Comparison of ENCODE assay signal across 8 cellular contexts in the genomic region with DNA sequence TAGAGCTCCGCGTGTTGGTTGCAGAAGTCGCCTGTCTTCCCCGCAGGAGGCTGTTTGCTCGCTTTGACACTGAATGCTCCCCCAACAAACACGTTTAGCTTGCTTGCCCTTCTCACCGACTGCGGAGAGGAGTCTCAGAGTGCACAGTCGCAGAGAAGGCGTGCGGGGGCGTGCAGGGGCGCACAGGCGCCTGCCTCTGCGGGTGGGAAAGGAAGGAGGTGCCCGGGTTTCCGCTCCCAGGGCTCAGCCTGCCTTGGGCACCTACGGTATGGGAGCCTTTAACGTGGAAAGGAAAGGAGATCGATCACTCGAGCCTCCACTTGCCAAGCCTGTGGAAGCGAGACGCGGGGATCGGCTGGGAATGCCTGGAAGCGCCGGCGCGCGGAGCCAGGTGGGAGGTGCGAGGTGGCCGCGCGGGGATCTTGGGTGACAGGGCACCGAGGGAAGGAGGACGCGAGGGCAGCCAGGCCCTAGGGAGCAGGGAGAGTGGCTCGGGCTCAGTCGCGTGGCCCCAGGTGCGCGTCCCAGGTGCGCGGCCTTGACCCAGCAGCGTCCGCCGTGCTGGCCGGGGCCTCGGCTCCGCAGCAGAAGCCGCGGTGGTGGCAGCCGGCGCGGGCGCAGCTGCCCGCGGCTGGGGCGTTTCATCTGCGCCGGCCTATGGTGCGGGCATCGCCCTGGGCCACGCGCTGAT. TPM values are rescaled to one million over a fixed set of nuclear protein-coding genes. Genes with fewer than 3 reads are reported as not detected.
DNase-seq lines count a peak whose midpoint lies in the region; ATAC-seq, FAIRE-seq and TF ChIP-seq lines count a peak whose summit lies in the region.

A gene (plus strand): TSS at position 419 of the 691 bp plus-strand sequence. CDS start 749 bp downstream, outside the sequence.

- H3K27me3 Mint-ChIP-seq in T-helper 17 cell, result no peaks in the 10 kb centered on the region

- peak within 1 kb of the TSS; percentile 99 for H3K4me3 Mint-ChIP-seq in T-helper 17 cell

- under 1% methylated on average over 65 of the region's 65 CpGs for WGBS in right cardiac atrium

- FAIRE-seq in urothelium cell line (lab: Jason Lieb, UNC), result peak; percentile 83

- 0 out of 2 replicates have a peak, but pooled peaks cover 3% of the 10 kb centered on the region for H3K4me1 ChIP-seq in ES-I3 (ENCODE audit: insufficient read depth, low read length)
- H3K4me1 ChIP-seq in ascending aorta, result peaks cover 0 to 8% of the 10 kb centered on the region in 2 donors
- no peaks in the 10 kb centered on the region for H3K4me1 ChIP-seq in right cardiac atrium (ENCODE audit: control insufficient read depth, insufficient read depth, low read length)

- H3K27ac ChIP-seq in ascending aorta (peak within 1 kb of the TSS; percentile 61 to 77), right cardiac atrium (ENCODE audit: low read length) (peak within 1 kb of the TSS; percentile 48)

- peak; percentile 94 for ATAC-seq in T-helper 17 cell
- peak; percentile 99 to 100 for ATAC-seq in right cardiac atrium

- no peak for TF ChIP-seq CTCF in ascending aorta (IDR thresholded peaks at IDR 0.05)

- DNase-seq in H4 (ENCODE audit: low spot score) (peak; percentile 83), MG63 (peak; percentile 76), T-helper 17 cell (peak; percentile 52 to 63 (median 53)), ascending aorta (ENCODE audit: low spot score in 2 of 2) (peak; percentile 34 to 92), right cardiac atrium (peak; percentile 75 to 94 (median 94)), putamen (ENCODE audit: low spot score) (peak; percentile 90), urothelium cell line (ENCODE audit: low spot score) (peak; percentile 89)

- peak within 1 kb of the TSS; percentile 88 for H3K27ac Mint-ChIP-seq in T-helper 17 cell

- H3K36me3 ChIP-seq in ES-I3 (ENCODE audit: insufficient read depth, low read length), result peaks cover under 1% of the 10 kb centered on the region
- H3K36me3 ChIP-seq in MG63, result peaks cover 15% of the 10 kb centered on the region
- H3K36me3 ChIP-seq in ascending aorta, result no peaks in the 10 kb centered on the region

- intact Hi-C loops in ascending aorta (cut with DNase I), result loop anchor here (5.0 to 10.0 kb wide), 3 partner anchors 89 to 961 kb away; a partner anchor contains a TSS
- intact Hi-C loops in right cardiac atrium (cut with DNase I), result no loop called here

- no peaks in the 10 kb centered on the region for H3K27me3 ChIP-seq in MG63
- H3K27me3 ChIP-seq in ascending aorta, result no peaks in the 10 kb centered on the region
- H3K27me3 ChIP-seq in right cardiac atrium (ENCODE audit: control insufficient read depth, insufficient read depth), result no peaks in the 10 kb centered on the region

- H3K4me1 Mint-ChIP-seq in T-helper 17 cell, result peaks cover 27% of the 10 kb centered on the region

- peaks cover 5% of the 10 kb centered on the region for H3K36me3 Mint-ChIP-seq in T-helper 17 cell (ENCODE audit: low read depth)

- no peaks in the 10 kb centered on the region for H3K9me3 ChIP-seq in ES-I3 (ENCODE audit: control insufficient read depth, insufficient read depth, low read length)
- no peaks in the 10 kb centered on the region for H3K9me3 ChIP-seq in MG63
- no peaks in the 10 kb centered on the region for H3K9me3 ChIP-seq in T-helper 17 cell (ENCODE audit: control insufficient read depth, low read length, poor library complexity, severe bottlenecking)
- H3K9me3 ChIP-seq in ascending aorta, result no peaks in the 10 kb centered on the region
- H3K9me3 ChIP-seq in right cardiac atrium (ENCODE audit: control insufficient read depth, low read length), result no peaks in the 10 kb centered on the region

- peak within 1 kb of the TSS; percentile 65 for H3K9ac ChIP-seq in ES-I3 (ENCODE audit: low read depth, low read length)

- peak within 1 kb of the TSS; percentile 58 for H3K4me3 ChIP-seq in MG63
- peak within 1 kb of the TSS; percentile 90 to 99 for H3K4me3 ChIP-seq in ascending aorta
- peak within 1 kb of the TSS; percentile 54 for H3K4me3 ChIP-seq in right cardiac atrium (ENCODE audit: low read length)

RNA-seq across cellular contexts. Expression of the gene that starts here (rescaled TPM):
- total RNA-seq in H4 (2014; rRNA removed; shearing (Covaris generic)), result 13.5 and 14.9 TPM in 2 replicates
- 2.8 and 5.7 TPM in 2 replicates for total RNA-seq in MG63 (2014; rRNA removed; shearing (Covaris generic); ENCODE audit: low replicate concordance)
- total RNA-seq in T-helper 17 cell (10 to 100 TPM; 23.2 to 28.4 TPM), ascending aorta (12.1 TPM), right cardiac atrium (10 to 100 TPM in 3 of 4 donors, 1 to 10 TPM in 1; 9.2 to 24.4 (median 22.9) TPM)
- 13.0 TPM for polyA plus RNA-seq in right cardiac atrium

Comparison
In these comparisons a context has a peak if more than half of its experiments do, and no peak if none do; other contexts are left out.
1. Peak in every context shown above with its lines: DNase-seq, ATAC-seq, H3K4me3 ChIP-seq and H3K27ac ChIP-seq.